Comparison of ENCODE assay signal across 20 cellular contexts in genomic region chr10:74890460-74890859, GRCh38.
A peak's percentile ranks its signal among the peaks of the same experiment; 100 is the strongest.
DNase-seq lines count a peak whose midpoint lies in the region; ATAC-seq and TF ChIP-seq lines count a peak whose summit lies in the region.
"Had no signal": no experiment of that assay in that cellular context is flagged by ENCODE, and none has a peak within 500 bp of the region (broad histone marks: within the 10 kb centered on the region; RNA-seq: fewer than 3 reads in every experiment).

No MANE protein-coding gene starts in this region.

- no peaks in the 10 kb centered on the region for H3K36me3 ChIP-seq in GM23338 (ENCODE audit: insufficient read depth)
- H3K36me3 ChIP-seq in thyroid gland: no peaks in the 10 kb centered on the region

- H3K4me2 ChIP-seq in GM23338: no peak overlapping the region
- H3K4me2 ChIP-seq: PC-9 had no signal

- ATAC-seq in natural killer cell: no peak
- ATAC-seq in natural killer cell treated with Interleukin-12 subunit alpha and Interleukin-12 subunit beta and Interleukin-15 and Interleukin-18, amount 100 ng/mL, for 72 hours: no peak
- no peak for ATAC-seq in GM23338
- no peak for ATAC-seq in effector memory CD8-positive, alpha-beta T cell (replicated peaks)
- ATAC-seq: HCT116 had no signal

- no peaks in the 10 kb centered on the region for H3K27me3 Mint-ChIP-seq in natural killer cell (ENCODE audit: low read depth in 2 of 2)
- no peaks in the 10 kb centered on the region for H3K27me3 Mint-ChIP-seq in natural killer cell treated with Interleukin-12 subunit alpha and Interleukin-12 subunit beta and Interleukin-15 and Interleukin-18, amount 100 ng/mL, for 72 hours
- H3K27me3 Mint-ChIP-seq in GM23338 (ENCODE audit: insufficient read depth, low read depth, poor library complexity): peaks cover 3% of the 10 kb centered on the region
- H3K27me3 Mint-ChIP-seq in effector memory CD8-positive, alpha-beta T cell: no peaks in the 10 kb centered on the region

- H3K27ac ChIP-seq in GM23338 (ENCODE audit: low read depth) (no peak overlapping the region), thyroid gland (peak overlapping the region; percentile 55 to 62 (median 59))
- H3K27ac ChIP-seq: C4-2B, PC-9 had no signal

- H3K4me1 ChIP-seq in GM23338 (ENCODE audit: insufficient read depth) (no peaks in the 10 kb centered on the region), thyroid gland (peaks cover 38 to 44% of the 10 kb centered on the region in 2 donors)

- H3F3A ChIP-seq in GM23338 (replicated peaks; ENCODE audit: low read depth): no peaks in the 10 kb centered on the region

- no peak for TF ChIP-seq POLR2A in thyroid gland (IDR thresholded peaks at IDR 0.05)

- 92 to 93% methylated on average over 7 of the region's 7 CpGs for WGBS in thyroid gland, 2 donors

- H3K9me3 ChIP-seq in thyroid gland: no peaks in the 10 kb centered on the region

- H3K36me3 Mint-ChIP-seq in natural killer cell (no peaks in the 10 kb centered on the region), GM23338 (ENCODE audit: low read depth) (no peaks in the 10 kb centered on the region)
- no peaks in the 10 kb centered on the region for H3K36me3 Mint-ChIP-seq in natural killer cell treated with Interleukin-12 subunit alpha and Interleukin-12 subunit beta and Interleukin-15 and Interleukin-18, amount 100 ng/mL, for 72 hours
- H3K36me3 Mint-ChIP-seq in effector memory CD8-positive, alpha-beta T cell (ENCODE audit: insufficient read depth): no peaks in the 10 kb centered on the region

- H3K27me3 ChIP-seq in GM23338 (ENCODE audit: insufficient read depth) (no peaks in the 10 kb centered on the region), thyroid gland (no peaks in the 10 kb centered on the region)

- H3K4me3 Mint-ChIP-seq in natural killer cell (no peak overlapping the region), GM23338 (no peak overlapping the region)
- no peak overlapping the region for H3K4me3 Mint-ChIP-seq in natural killer cell treated with Interleukin-12 subunit alpha and Interleukin-12 subunit beta and Interleukin-15 and Interleukin-18, amount 100 ng/mL, for 72 hours
- H3K4me3 Mint-ChIP-seq in effector memory CD8-positive, alpha-beta T cell: no peak overlapping the region

- no peaks in the 10 kb centered on the region for H3K9me2 ChIP-seq in GM23338 (ENCODE audit: insufficient read depth)

- H3K9me3 Mint-ChIP-seq in natural killer cell (no peaks in the 10 kb centered on the region), GM23338 (no peaks in the 10 kb centered on the region)
- no peaks in the 10 kb centered on the region for H3K9me3 Mint-ChIP-seq in natural killer cell treated with Interleukin-12 subunit alpha and Interleukin-12 subunit beta and Interleukin-15 and Interleukin-18, amount 100 ng/mL, for 72 hours
- H3K9me3 Mint-ChIP-seq in effector memory CD8-positive, alpha-beta T cell: no peaks in the 10 kb centered on the region

- H3K79me2 ChIP-seq in GM23338 (replicated peaks; ENCODE audit: insufficient read depth): peaks cover 40% of the 10 kb centered on the region

- H2AFZ ChIP-seq in GM23338: no peak overlapping the region
- H2AFZ ChIP-seq: PC-9 had no signal

- DNase-seq in natural killer cell (no peak), GM23338 (ENCODE audit: low spot score) (no peak), thyroid gland (no peak), head of caudate nucleus (no peak), dedifferentiated amniotic fluid mesenchymal stem cell (ENCODE audit: extremely low spot score) (no peak)
- DNase-seq in natural killer cell treated with Interleukin-12 subunit alpha and Interleukin-12 subunit beta and Interleukin-15 and Interleukin-18, amount 100 ng/mL, for 72 hours (ENCODE audit: low spot score): no peak
- DNase-seq in effector memory CD8-positive, alpha-beta T cell: no peak
- no peak for DNase-seq in stimulated activated CD8-positive, alpha-beta memory T cell treated with anti-CD3 and anti-CD28 coated beads, Interleukin-4, amount 100 ng/mL, for 48 hours
- DNase-seq: DMS153, IMR-90, KG1, MM.1S, NCI-H1694, NCI-H2029 treated with DMSO at 0.1 percent for 48 hours, NCI-H446 treated with DMSO at 0.1 percent for 48 hours, NCI-H526 treated with DMSO at 0.1 percent for 48 hours, PC-9, SHP77 had no signal

- intact Hi-C loops in natural killer cell (cut with micrococcal nuclease): no loop called here
- intact Hi-C loops in thyroid gland (cut with DNase I): no loop called here
- intact Hi-C loops in head of caudate nucleus (cut with DNase I): no loop called here

- H3K27ac Mint-ChIP-seq in natural killer cell (peak overlapping the region; percentile 37 to 83), GM23338 (0 out of 2 replicates have a peak overlapping the region, but pooled peaks have one; percentile 22)
- peak overlapping the region in 1 of 2 donors; percentile 83 for H3K27ac Mint-ChIP-seq in natural killer cell treated with Interleukin-12 subunit alpha and Interleukin-12 subunit beta and Interleukin-15 and Interleukin-18, amount 100 ng/mL, for 72 hours
- H3K27ac Mint-ChIP-seq in effector memory CD8-positive, alpha-beta T cell: peak overlapping the region; percentile 66 to 90

- H3K4me3 ChIP-seq in GM23338: no peak overlapping the region
- no peak overlapping the region for H3K4me3 ChIP-seq in thyroid gland (replicated peaks in 1 of 3)
- H3K4me3 ChIP-seq: PC-9 had no signal

- TF ChIP-seq CTCF in natural killer cell (IDR thresholded peaks at IDR 0.05) (no peak), GM23338 (conservative IDR thresholded peaks at IDR 0.05; ENCODE audit: low read depth in 2 of 2) (no peak), thyroid gland (IDR thresholded peaks at IDR 0.05) (no peak)

- peaks cover 51 to 66% of the 10 kb centered on the region in 2 donors for H3K4me1 Mint-ChIP-seq in natural killer cell
- H3K4me1 Mint-ChIP-seq in natural killer cell treated with Interleukin-12 subunit alpha and Interleukin-12 subunit beta and Interleukin-15 and Interleukin-18, amount 100 ng/mL, for 72 hours (ENCODE audit: low read depth in 2 of 2): peaks cover 26 to 43% of the 10 kb centered on the region in 2 donors
- H3K4me1 Mint-ChIP-seq in GM23338: peaks cover 4% of the 10 kb centered on the region; the same call in 1 of the 3 replicates
- H3K4me1 Mint-ChIP-seq in effector memory CD8-positive, alpha-beta T cell (ENCODE audit: low read depth in 2 of 2): peaks cover 33 to 42% of the 10 kb centered on the region in 2 donors

- no peaks in the 10 kb centered on the region; the same call in none of the 2 replicates for H4K20me1 ChIP-seq in GM23338 (replicated peaks; ENCODE audit: insufficient read depth)

TF ChIP-seq in GM23338, 12 proteins besides CTCF, POLR2A, EP300 and RAD21:
- TF ChIP-seq POLR2AphosphoS5 (IDR thresholded peaks at IDR 0.05; ENCODE audit: low read depth) (no peak), REST (IDR thresholded peaks at IDR 0.05; ENCODE audit: unreplicated experiment) (no peak), CREB1 (CRISPR knock-in tag; IDR thresholded peaks at IDR 0.05; ENCODE audit: low read depth) (no peak), ZNF114 (CRISPR knock-in tag; IDR thresholded peaks at IDR 0.05) (no peak)
TF ChIP-seq in GM23338: peak in this region for 0.
